In the genomic region with DNA sequence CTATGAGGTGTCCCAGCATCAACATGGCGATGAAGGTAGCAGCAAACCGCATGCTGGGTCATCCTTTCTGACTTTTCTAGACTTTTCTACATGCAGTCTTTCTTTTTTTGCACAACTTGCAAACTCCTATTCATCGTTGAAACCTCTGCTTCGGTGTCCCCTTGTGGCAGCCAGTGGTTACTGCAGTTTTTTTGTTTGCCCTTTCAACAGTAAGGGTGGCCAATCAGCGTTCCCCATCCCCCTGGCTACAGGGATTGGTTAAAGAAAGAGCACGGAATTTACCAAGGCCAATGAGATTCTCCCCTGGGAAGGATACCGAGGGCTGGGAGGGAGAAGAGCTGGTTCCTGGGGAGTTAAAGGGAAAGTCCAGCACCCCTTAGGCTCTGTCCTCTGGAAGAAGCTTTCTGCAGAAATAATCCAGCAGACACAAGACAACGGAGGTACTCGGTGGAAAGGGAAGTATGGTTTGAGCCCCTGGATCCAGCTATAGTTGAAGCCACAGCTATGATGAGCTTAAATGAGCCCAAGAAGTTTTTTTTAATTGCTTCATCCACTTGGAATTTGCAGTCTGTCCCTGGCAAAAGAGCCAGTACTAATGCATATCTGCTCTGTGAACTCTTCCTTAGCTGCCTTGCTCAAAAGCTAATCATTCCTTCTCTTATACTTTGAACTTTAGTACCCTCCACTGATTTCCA, we compare ENCODE assay signal across 8 cellular contexts. TPM values are rescaled to one million over a fixed set of nuclear protein-coding genes. Genes with fewer than 3 reads are reported as not detected.
A peak's percentile ranks its signal among the peaks of the same experiment; 100 is the strongest.
DNase-seq lines count a peak whose midpoint lies in the region; ATAC-seq and TF ChIP-seq lines count a peak whose summit lies in the region.

No MANE protein-coding gene starts in this region.

- peak overlapping the region in 1 of 2 experiments; percentile 24 for H3K23ac ChIP-seq in mesenchymal stem cell (ENCODE audit: low read length in 2 of 2)

- H4K91ac ChIP-seq in mesenchymal stem cell (ENCODE audit: low read length), result no peak overlapping the region

- no peaks in the 10 kb centered on the region for H3K27me3 ChIP-seq in CD8-positive, alpha-beta T cell (ENCODE audit: insufficient read depth, low read length)
- no peaks in the 10 kb centered on the region for H3K27me3 ChIP-seq in endocrine pancreas (ENCODE audit: control insufficient read depth, insufficient read depth, low read length)
- no peaks in the 10 kb centered on the region for H3K27me3 ChIP-seq in mesenchymal stem cell (ENCODE audit: control insufficient read depth in 1 of 2, insufficient read depth in 1 of 2, low read length in 2 of 2)

- no peak overlapping the region for H2BK5ac ChIP-seq in mesenchymal stem cell (ENCODE audit: low read depth, low read length, poor library complexity, severe bottlenecking)

- peak; percentile 99 for ATAC-seq in CD8-positive, alpha-beta T cell
- peak; percentile 75 for ATAC-seq in GM19455 (IDR thresholded peaks at IDR 0.05; ENCODE audit: unreplicated experiment)

- peak; percentile 75 to 89 (median 84) for DNase-seq in CD8-positive, alpha-beta T cell
- DNase-seq in HT-29 (ENCODE audit: low spot score) (peak; percentile 89), NK-92 (lab: John Stamatoyannopoulos, UW; ENCODE audit: unreplicated experiment) (peak; percentile 47), mesenchymal stem cell (peak; percentile 99)
- peak; percentile 88 for DNase-seq in activated CD8-positive, alpha-beta memory T cell treated with anti-CD3 and anti-CD28 coated beads for 24 hours
- peak; percentile 76 for DNase-seq in stimulated activated CD8-positive, alpha-beta memory T cell treated with anti-CD3 and anti-CD28 coated beads, Interleukin-15, amount 100 ng/mL, for 1 hour (ENCODE audit: low read depth)

- peak overlapping the region; percentile 65 for H3K4me2 ChIP-seq in mesenchymal stem cell (ENCODE audit: low read length, poor library complexity, severe bottlenecking)

- no peaks in the 10 kb centered on the region for H3K36me3 Mint-ChIP-seq in CD8-positive, alpha-beta T cell

- H3K27me3 Mint-ChIP-seq in CD8-positive, alpha-beta T cell (ENCODE audit: low read depth), result no peaks in the 10 kb centered on the region

- no peaks in the 10 kb centered on the region for H3K9me3 Mint-ChIP-seq in CD8-positive, alpha-beta T cell

- intact Hi-C loops in CD8-positive, alpha-beta T cell (cut with DNase I, micrococcal nuclease), result loop anchor here (1.0 to 10.0 kb wide), 7 partner anchors 49 to 214 kb away; partner anchors contain the start of gene RAB3A (in 1 of the 2)

- no peaks in the 10 kb centered on the region for H3K36me3 ChIP-seq in CD8-positive, alpha-beta T cell (ENCODE audit: insufficient read depth, low read length)
- H3K36me3 ChIP-seq in endocrine pancreas (ENCODE audit: control insufficient read depth, insufficient read depth, low read length), result no peaks in the 10 kb centered on the region
- no peaks in the 10 kb centered on the region for H3K36me3 ChIP-seq in mesenchymal stem cell (ENCODE audit: control insufficient read depth in 1 of 2, insufficient read depth in 2 of 2, low read depth in 1 of 2, low read length in 2 of 2)

- peak; percentile 85 for TF ChIP-seq CTCF in CD8-positive, alpha-beta T cell (IDR thresholded peaks at IDR 0.05)

- 0% methylated on average over 9 of the region's 9 CpGs for WGBS in mesenchymal stem cell

- peak overlapping the region in 1 of 2 experiments; percentile 78 for H2BK12ac ChIP-seq in mesenchymal stem cell (ENCODE audit: low read length in 2 of 2)

- no peak overlapping the region for H4K8ac ChIP-seq in mesenchymal stem cell (ENCODE audit: low read length)

- no peak overlapping the region for H2BK15ac ChIP-seq in mesenchymal stem cell (ENCODE audit: low read depth, poor library complexity, severe bottlenecking)

- peaks cover 14% of the 10 kb centered on the region for H3K4me1 ChIP-seq in CD8-positive, alpha-beta T cell (ENCODE audit: insufficient read depth, low read length)
- peaks cover 2% of the 10 kb centered on the region for H3K4me1 ChIP-seq in endocrine pancreas (ENCODE audit: control insufficient read depth, insufficient read depth, low read length)
- peaks cover 10% of the 10 kb centered on the region for H3K4me1 ChIP-seq in mesenchymal stem cell (ENCODE audit: control insufficient read depth, insufficient read depth, low read depth, low read length)

- peaks cover 2% of the 10 kb centered on the region for H3K79me1 ChIP-seq in mesenchymal stem cell (replicated peaks; ENCODE audit: low read length, poor library complexity, severe bottlenecking)

- H2AK5ac ChIP-seq in mesenchymal stem cell (ENCODE audit: low read length, severe bottlenecking), result peak overlapping the region; percentile 58

- H3K27ac ChIP-seq in CD8-positive, alpha-beta T cell (ENCODE audit: low read depth, low read length), result no peak overlapping the region
- peak overlapping the region; percentile 94 for H3K27ac ChIP-seq in mesenchymal stem cell (ENCODE audit: low read length, poor library complexity, severe bottlenecking)

- POLR2A ChIA-PET in CD8-positive, alpha-beta T cell (lab: Charles Lee), result interaction anchor here (0.5 to 9.3 kb wide), 10 partner anchors 8 to 229 kb away, joined by 3 to 156 read pairs (median 4); partner anchors contain the start of genes IQCN, JUND and MPV17L2

- H3K9me3 ChIP-seq in CD8-positive, alpha-beta T cell (ENCODE audit: low read length), result no peaks in the 10 kb centered on the region
- H3K9me3 ChIP-seq in endocrine pancreas (ENCODE audit: control insufficient read depth, low read length) (no peaks in the 10 kb centered on the region), mesenchymal stem cell (ENCODE audit: control insufficient read depth, low read length) (no peaks in the 10 kb centered on the region)

- peak overlapping the region; percentile 40 to 77 for H3K18ac ChIP-seq in mesenchymal stem cell (ENCODE audit: low read depth in 1 of 2, low read length in 2 of 2)

- CTCF ChIA-PET in CD8-positive, alpha-beta T cell (lab: Charles Lee), result interaction anchor here (0.5 to 7.7 kb wide), 28 partner anchors 11 to 137 kb away, joined by 3 to 318 read pairs (median 4); partner anchors contain the start of genes IQCN and JUND

- peak overlapping the region; percentile 62 for H3K4me3 Mint-ChIP-seq in CD8-positive, alpha-beta T cell

- H3K9ac ChIP-seq in endocrine pancreas (ENCODE audit: control insufficient read depth, insufficient read depth, low read length) (peak overlapping the region; percentile 8), mesenchymal stem cell (ENCODE audit: low read length) (peak overlapping the region; percentile 75)

- peak overlapping the region in 1 of 2 experiments; percentile 79 for H3K4ac ChIP-seq in mesenchymal stem cell (ENCODE audit: low read depth in 1 of 2, low read length in 2 of 2)

- H3K4me3 ChIP-seq in CD8-positive, alpha-beta T cell (ENCODE audit: low read depth, low read length), result peak overlapping the region; percentile 25
- H3K4me3 ChIP-seq in endocrine pancreas (ENCODE audit: control insufficient read depth, insufficient read depth, low read length) (no peak overlapping the region), mesenchymal stem cell (ENCODE audit: insufficient read depth in 1 of 2, low read depth in 1 of 2, low read length in 2 of 2) (peak overlapping the region in 1 of 2 experiments; percentile 67)

- peak overlapping the region; percentile 2 for H3K27ac Mint-ChIP-seq in CD8-positive, alpha-beta T cell

- H2BK120ac ChIP-seq in mesenchymal stem cell (ENCODE audit: low read depth, low read length), result no peak overlapping the region

- H2AFZ ChIP-seq in mesenchymal stem cell (ENCODE audit: low read depth, low read length), result no peak overlapping the region

- H3K4me1 Mint-ChIP-seq in CD8-positive, alpha-beta T cell (ENCODE audit: low read depth), result peaks cover 13% of the 10 kb centered on the region

- H3K14ac ChIP-seq in mesenchymal stem cell (ENCODE audit: low read length in 2 of 2), result no peak overlapping the region

RNA-seq across cellular contexts. Expression of gene LSM4, which starts 5.6 kb away (rescaled TPM):
- 10 to 100 TPM; 41.1 to 43.9 TPM for total RNA-seq in CD8-positive, alpha-beta T cell
- 733 and 750 TPM in 2 replicates for total RNA-seq in HT-29 (2014; rRNA removed; shearing (Covaris generic))
- 97.6 TPM for polyA plus RNA-seq in mesenchymal stem cell (2013, experiment 1 of 2)
- 98.6 TPM for polyA plus RNA-seq in mesenchymal stem cell (2013, experiment 2 of 2)

RNA-seq across cellular contexts. Expression of gene PGPEP1, which starts 11.9 kb away (rescaled TPM):
- total RNA-seq in CD8-positive, alpha-beta T cell, result 10 to 100 TPM; 20.0 to 25.2 TPM
- total RNA-seq in HT-29 (2014; rRNA removed; shearing (Covaris generic)), result 13.6 and 18.9 TPM in 2 replicates
- polyA plus RNA-seq in mesenchymal stem cell (2013, experiment 1 of 2), result 69.3 TPM
- polyA plus RNA-seq in mesenchymal stem cell (2013, experiment 2 of 2), result 64.4 TPM

RNA-seq across cellular contexts. Expression of gene JUND, which starts 47.1 kb away (rescaled TPM):
- total RNA-seq in CD8-positive, alpha-beta T cell, result 1,000 to 10,000 TPM; 1,995 to 2,125 TPM
- total RNA-seq in HT-29 (2014; rRNA removed; shearing (Covaris generic)), result 379 and 438 TPM in 2 replicates
- 173 TPM for polyA plus RNA-seq in mesenchymal stem cell (2013, experiment 1 of 2)
- 178 TPM for polyA plus RNA-seq in mesenchymal stem cell (2013, experiment 2 of 2)

RNA-seq across cellular contexts. Expression of gene IQCN, which starts 54.2 kb away (rescaled TPM):
- total RNA-seq in CD8-positive, alpha-beta T cell, result 10 to 100 TPM in 1 of 2 experiments, 1 to 10 TPM in 1; 7.6 to 10.4 TPM
- 0.71 and 1.1 TPM in 2 replicates for total RNA-seq in HT-29 (2014; rRNA removed; shearing (Covaris generic))
- polyA plus RNA-seq in mesenchymal stem cell (2013, experiment 1 of 2), result 0.30 TPM
- 0.33 TPM for polyA plus RNA-seq in mesenchymal stem cell (2013, experiment 2 of 2)

RNA-seq across cellular contexts. Expression of gene GDF15, which starts 57.5 kb away (rescaled TPM):
- total RNA-seq in CD8-positive, alpha-beta T cell, result not detected
- total RNA-seq in HT-29 (2014; rRNA removed; shearing (Covaris generic)), result 529 and 584 TPM in 2 replicates
- polyA plus RNA-seq in mesenchymal stem cell (2013, experiment 1 of 2), result 355 TPM
- 348 TPM for polyA plus RNA-seq in mesenchymal stem cell (2013, experiment 2 of 2)

Comparison
In these comparisons a context has a peak if more than half of its experiments do, and no peak if none do; other contexts are left out.
1. DNase-seq: peak in every context shown above with its lines; median percentile 99 in mesenchymal stem cell; 89 in HT-29; 88 in activated CD8-positive, alpha-beta memory T cell treated with anti-CD3 and anti-CD28 coated beads for 24 hours; 84 in CD8-positive, alpha-beta T cell; 76 in stimulated activated CD8-positive, alpha-beta memory T cell treated with anti-CD3 and anti-CD28 coated beads, Interleukin-15, amount 100 ng/mL, for 1 hour; 47 in NK-92.
2. RNA of gene LSM4, which starts 5.6 kb away (total RNA-seq): 733 to 750 TPM in HT-29; 41.1 to 43.9 TPM in CD8-positive, alpha-beta T cell; every median in the first group is over 10 times any median in the second.